Comparison of ENCODE assay signal across 9 cellular contexts in the genomic region with DNA sequence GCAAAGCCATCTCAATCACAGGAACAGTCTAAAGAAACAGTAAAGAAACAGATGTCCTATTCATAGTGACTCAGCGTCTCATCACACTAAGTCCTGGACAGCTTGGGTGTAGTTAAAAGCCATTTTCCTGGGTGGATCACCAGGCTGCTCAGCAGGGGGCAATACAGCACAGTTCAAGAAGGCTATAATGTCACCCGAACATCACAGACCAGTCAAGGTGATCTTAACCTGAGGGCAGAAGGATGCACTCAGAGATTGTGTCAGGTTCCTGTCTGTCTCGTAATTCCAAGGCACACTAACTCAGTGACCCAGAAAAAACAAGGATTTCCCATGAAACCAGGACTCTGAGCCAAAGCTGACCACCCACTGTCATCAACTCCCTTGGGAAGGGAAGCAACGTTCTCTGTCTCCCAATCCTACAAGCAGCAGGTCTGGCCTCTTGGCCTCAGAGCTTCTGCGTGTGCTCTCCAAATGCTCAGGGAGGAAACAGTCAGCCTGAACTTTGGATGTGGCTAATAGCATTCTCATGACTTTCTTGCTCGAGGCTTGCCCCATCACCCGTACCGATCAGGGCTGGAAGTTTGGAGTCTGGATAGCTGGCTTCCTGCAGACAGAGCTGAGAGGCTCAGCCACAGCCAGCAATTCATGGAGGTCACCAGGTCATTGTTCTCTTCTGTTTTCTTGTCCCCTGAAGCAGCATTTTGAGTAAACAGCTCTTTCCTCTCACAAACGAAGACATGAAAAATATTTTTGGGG.
A peak's percentile ranks its signal among the peaks of the same experiment; 100 is the strongest.
DNase-seq lines count a peak whose midpoint lies in the region; ATAC-seq, FAIRE-seq and TF ChIP-seq lines count a peak whose summit lies in the region.
"Had no signal": no experiment of that assay in that cellular context is flagged by ENCODE, and none has a peak within 500 bp of the region (broad histone marks: within the 10 kb centered on the region; RNA-seq: fewer than 3 reads in every experiment).

No MANE protein-coding gene starts in this region.

- H3K27me3 ChIP-seq in BE2C (no peaks in the 10 kb centered on the region), colonic mucosa (no peaks in the 10 kb centered on the region), lower lobe of right lung (ENCODE audit: low read depth) (no peaks in the 10 kb centered on the region)

- no peak for FAIRE-seq in GM12891 (lab: Jason Lieb, UNC)

- H3K4me1 ChIP-seq in BE2C (no peaks in the 10 kb centered on the region), colonic mucosa (no peaks in the 10 kb centered on the region), lower lobe of right lung (peaks cover 3% of the 10 kb centered on the region)
- H3K4me1 ChIP-seq: psoas muscle had no signal

- TF ChIP-seq CTCF in BE2C (IDR thresholded peaks at IDR 0.05; ENCODE audit: low read depth, low read length) (peak; percentile 51), colonic mucosa (IDR thresholded peaks at IDR 0.05) (peak; percentile 25), lower lobe of right lung (IDR thresholded peaks at IDR 0.05) (no peak)

- no peak overlapping the region for H3K9ac ChIP-seq in colonic mucosa (ENCODE audit: low read depth in 2 of 2, low read length in 2 of 2)

- H3K4me3 ChIP-seq in BE2C (ENCODE audit: low read depth, low read length): no peak overlapping the region
- no peak overlapping the region for H3K4me3 ChIP-seq in colonic mucosa
- no peak overlapping the region for H3K4me3 ChIP-seq in lower lobe of right lung
- H3K4me3 ChIP-seq: psoas muscle had no signal

- no peak for TF ChIP-seq POLR2A in GM12891 (IDR thresholded peaks at IDR 0.05; ENCODE audit: low read depth, low read length)

- no peak overlapping the region for H3K27ac ChIP-seq in colonic mucosa
- H3K27ac ChIP-seq in lower lobe of right lung: no peak overlapping the region
- H3K27ac ChIP-seq: psoas muscle had no signal

- H3K9me3 ChIP-seq in BE2C (no peaks in the 10 kb centered on the region), colonic mucosa (no peaks in the 10 kb centered on the region), lower lobe of right lung (no peaks in the 10 kb centered on the region)
- H3K9me3 ChIP-seq: psoas muscle had no signal

- H3K36me3 ChIP-seq in BE2C: no peaks in the 10 kb centered on the region
- H3K36me3 ChIP-seq in colonic mucosa: no peaks in the 10 kb centered on the region
- H3K36me3 ChIP-seq in lower lobe of right lung: no peaks in the 10 kb centered on the region

- ATAC-seq in lower lobe of right lung (peak; percentile 37 to 71), GM18502 (IDR thresholded peaks at IDR 0.05; ENCODE audit: poor library complexity, unreplicated experiment) (no peak)
- ATAC-seq: psoas muscle had no signal

- DNase-seq in BE2C: no peak
- peak; percentile 36 for DNase-seq in LHCN-M2 (ENCODE audit: low read depth)
- DNase-seq in colonic mucosa: peak; percentile 32
- no peak for DNase-seq in lower lobe of right lung
- no peak for DNase-seq in GM12891 (ENCODE audit: insufficient read length, low spot score)
- DNase-seq in Kasumi-1 (lab: John Stamatoyannopoulos, UW): no peak
- DNase-seq in SKM-1 treated with dmso at 0.1 percent for 144 hours (lab: John Stamatoyannopoulos, UW; ENCODE audit: unreplicated experiment): no peak

- intact Hi-C loops in colonic mucosa (cut with DNase I) (no loop called here), lower lobe of right lung (cut with DNase I) (no loop called here)

TF ChIP-seq in GM12891, 5 proteins besides CTCF, POLR2A, EP300 and RAD21:
- TF ChIP-seq POU2F2 (IDR thresholded peaks at IDR 0.05; ENCODE audit: low read depth, low read length) (no peak), SPI1 (IDR thresholded peaks at IDR 0.05; ENCODE audit: low read depth, low read length) (no peak), POLR2AphosphoS5 (IDR thresholded peaks at IDR 0.05; ENCODE audit: low read depth, low read length) (no peak), PAX5 (IDR thresholded peaks at IDR 0.05; ENCODE audit: insufficient read depth, low read length, severe bottlenecking) (no peak), TAF1 (IDR thresholded peaks at IDR 0.05; ENCODE audit: low read depth, low read length) (no peak)

Comparison
In these comparisons a context has a peak if more than half of its experiments do, and no peak if none do; other contexts are left out.
1. DNase-seq: peak in LHCN-M2 (single experiment) and colonic mucosa (single experiment); none in BE2C (single experiment), lower lobe of right lung (single experiment), GM12891 (single experiment), Kasumi-1 (0 of 2) and SKM-1 treated with dmso at 0.1 percent for 144 hours (single experiment).